In genomic region chr19:27795369-27795768, GRCh38 we compare ENCODE assay signal across 11 cellular contexts.
DNase-seq lines count a peak whose midpoint lies in the region; ATAC-seq, FAIRE-seq and TF ChIP-seq lines count a peak whose summit lies in the region.
"Had no signal": no experiment of that assay in that cellular context is flagged by ENCODE, and none has a peak within 500 bp of the region (broad histone marks: within the 10 kb centered on the region; RNA-seq: fewer than 3 reads in every experiment).

No MANE protein-coding gene starts in this region.

- no peak for FAIRE-seq in GM19239 (lab: Jason Lieb, UNC)

- no peaks in the 10 kb centered on the region for H3K27me3 ChIP-seq in BLaER1 treated with 17β-estradiol and CSF1 and Interleukin-3, amounts not matched to agents 10 nM and 100 nM
- no peaks in the 10 kb centered on the region for H3K27me3 ChIP-seq in mucosa of rectum (ENCODE audit: control insufficient read depth in 2 of 2, insufficient read depth in 2 of 2, low read length in 2 of 2)

- H3K4me3 Mint-ChIP-seq in HFFc6, result peak overlapping the region; percentile 49
- H3K4me3 Mint-ChIP-seq in activated T-helper 17 cell treated with anti-CD3 and anti-CD28 coated beads, Interleukin-2, amount 50 U/mL, for 72 hours, result peak overlapping the region; percentile 86

- DNase-seq in HFFc6 (no peak), GM19239 (ENCODE audit: insufficient read length, low spot score) (no peak)
- DNase-seq: GOT3; NCI-H187 treated with DMSO at 0.1 percent for 48 hours; NK-92 treated with Interleukin-12 subunit alpha and Interleukin-12 subunit beta, amount 100 ng/mL, for 24 hours had no signal

- H3K9me3 Mint-ChIP-seq in HFFc6, result no peaks in the 10 kb centered on the region
- no peaks in the 10 kb centered on the region for H3K9me3 Mint-ChIP-seq in activated T-helper 17 cell treated with anti-CD3 and anti-CD28 coated beads, Interleukin-2, amount 50 U/mL, for 72 hours

- H3K4me2 ChIP-seq in BLaER1 treated with 17β-estradiol and CSF1 and Interleukin-3, amounts not matched to agents 10 nM and 100 nM, result peak overlapping the region; percentile 91 to 99 (median 96)

- peak overlapping the region in 4 of 11 experiments; percentile 90 to 96 (median 93); a peak in 8 of 22 replicates for H3K27ac ChIP-seq in BLaER1 treated with 17β-estradiol and CSF1 and Interleukin-3, amounts not matched to agents 10 nM and 100 nM
- no peak overlapping the region for H3K27ac ChIP-seq in mucosa of rectum (ENCODE audit: low read depth in 2 of 2, low read length in 2 of 2)

- H3K9me3 ChIP-seq in BLaER1 treated with 17β-estradiol and CSF1 and Interleukin-3, amounts not matched to agents 10 nM and 100 nM (replicated peaks in 1 of 11), result peaks cover 0 to 15% (median 12%) of the 10 kb centered on the region in 11 experiments; a peak in 13 of 22 replicates
- H3K9me3 ChIP-seq in mucosa of rectum (ENCODE audit: control insufficient read depth in 2 of 2, low read length in 2 of 2), result no peaks in the 10 kb centered on the region

- ATAC-seq in activated T-helper 17 cell treated with anti-CD3 and anti-CD28 coated beads, Interleukin-2, amount 50 U/mL, for 72 hours (replicated peaks), result no peak
- ATAC-seq in HG03565 (IDR thresholded peaks at IDR 0.05; ENCODE audit: unreplicated experiment) (no peak), GM19455 (IDR thresholded peaks at IDR 0.05; ENCODE audit: unreplicated experiment) (no peak), GM18861 (IDR thresholded peaks at IDR 0.05; ENCODE audit: unreplicated experiment) (no peak)

- H3K4me3 ChIP-seq in BLaER1 treated with 17β-estradiol and CSF1 and Interleukin-3, amounts not matched to agents 10 nM and 100 nM, result peak overlapping the region in 9 of 10 experiments; percentile 77 to 94 (median 89); a peak in 15 of 20 replicates
- peak overlapping the region; percentile 81 to 100 for H3K4me3 ChIP-seq in mucosa of rectum (ENCODE audit: low read length in 2 of 2)

- H3K27ac Mint-ChIP-seq in HFFc6, result no peak overlapping the region
- no peak overlapping the region for H3K27ac Mint-ChIP-seq in activated T-helper 17 cell treated with anti-CD3 and anti-CD28 coated beads, Interleukin-2, amount 50 U/mL, for 72 hours

- H3K9ac ChIP-seq in BLaER1 treated with 17β-estradiol and CSF1 and Interleukin-3, amounts not matched to agents 10 nM and 100 nM, result peak overlapping the region in 9 of 11 experiments; percentile 80 to 96 (median 93); a peak in 12 of 22 replicates
- no peak overlapping the region for H3K9ac ChIP-seq in mucosa of rectum (ENCODE audit: low read depth in 1 of 2, low read length in 2 of 2)

- no peaks in the 10 kb centered on the region for H3K27me3 Mint-ChIP-seq in HFFc6 (ENCODE audit: insufficient read depth)
- no peaks in the 10 kb centered on the region for H3K27me3 Mint-ChIP-seq in activated T-helper 17 cell treated with anti-CD3 and anti-CD28 coated beads, Interleukin-2, amount 50 U/mL, for 72 hours

- H4K20me1 ChIP-seq in BLaER1 treated with 17β-estradiol and CSF1 and Interleukin-3, amounts not matched to agents 10 nM and 100 nM, result peaks cover 31 to 62% (median 45%) of the 10 kb centered on the region in 11 experiments; a peak in 21 of 22 replicates

- TF ChIP-seq CTCF in HFFc6 (IDR thresholded peaks at IDR 0.05), result no peak

- peaks cover 17% of the 10 kb centered on the region for H3K36me3 Mint-ChIP-seq in HFFc6 (ENCODE audit: low read depth)
- peaks cover 48% of the 10 kb centered on the region for H3K36me3 Mint-ChIP-seq in activated T-helper 17 cell treated with anti-CD3 and anti-CD28 coated beads, Interleukin-2, amount 50 U/mL, for 72 hours (ENCODE audit: low read depth)

- H3K4me1 ChIP-seq in BLaER1 treated with 17β-estradiol and CSF1 and Interleukin-3, amounts not matched to agents 10 nM and 100 nM, result peaks cover 18 to 31% (median 28%) of the 10 kb centered on the region in 10 experiments
- H3K4me1 ChIP-seq in mucosa of rectum (ENCODE audit: control insufficient read depth in 2 of 2, insufficient read depth in 2 of 2, low read length in 2 of 2), result peaks cover 10 to 15% of the 10 kb centered on the region in 2 donors

- H3K4me1 Mint-ChIP-seq in HFFc6 (ENCODE audit: low read depth), result peaks cover 20% of the 10 kb centered on the region
- no peaks in the 10 kb centered on the region for H3K4me1 Mint-ChIP-seq in activated T-helper 17 cell treated with anti-CD3 and anti-CD28 coated beads, Interleukin-2, amount 50 U/mL, for 72 hours

- H3K36me3 ChIP-seq in BLaER1 treated with 17β-estradiol and CSF1 and Interleukin-3, amounts not matched to agents 10 nM and 100 nM, result peaks cover 29 to 58% (median 47%) of the 10 kb centered on the region in 11 experiments
- H3K36me3 ChIP-seq in mucosa of rectum (ENCODE audit: control insufficient read depth in 2 of 2, insufficient read depth in 2 of 2, low read length in 2 of 2), result peaks cover 0 to 11% of the 10 kb centered on the region in 2 donors

Comparison
In these comparisons a context has a peak if more than half of its experiments do, and no peak if none do; other contexts are left out.
1. H3K9ac ChIP-seq: peak in BLaER1 treated with 17β-estradiol and CSF1 and Interleukin-3, amounts not matched to agents 10 nM and 100 nM (9 of 11); none in mucosa of rectum (0 of 2).